ENCODE assay signal across 8 cellular contexts in genomic region chr16:31713071-31713944, GRCh38.
DNase-seq lines count a peak whose midpoint lies in the region; ATAC-seq and TF ChIP-seq lines count a peak whose summit lies in the region.

No MANE protein-coding gene starts in this region.

- TF ChIP-seq RAD21 in SK-N-SH (IDR thresholded peaks at IDR 0.05; ENCODE audit: low read length) = no peak

- H3K9me3 ChIP-seq in SK-N-SH = no peaks in the 10 kb centered on the region
- no peaks in the 10 kb centered on the region for H3K9me3 ChIP-seq in testis

- 1% methylated on average over 36 of the region's 59 CpGs for whole genome bisulfite sequencing in SK-N-SH (ENCODE audit: low lambda C conversion rate)
- 0 to 1% methylated on average over 14 to 59 of the region's 59 CpGs for WGBS in testis, 2 donors

- POLR2A ChIA-PET in SK-N-SH (lab: Yijun Ruan, JAX) = interaction anchor here (0.9 to 2.9 kb wide), 9 partner anchors 9 to 596 kb away, joined by 3 to 25 read pairs (median 5); partner anchors contain the start of genes ARMC5, KAT8, RUSF1 and ZNF267

- H3K9me2 ChIP-seq in SK-N-SH = no peaks in the 10 kb centered on the region

- H3K4me1 ChIP-seq in SK-N-SH (ENCODE audit: control insufficient read depth in 1 of 2, insufficient read depth in 2 of 2, low read depth in 1 of 2, low read length in 1 of 2) (peaks cover 0 to 22% of the 10 kb centered on the region in 2 experiments; a peak in 2 of 4 replicates), testis (peaks cover 8% of the 10 kb centered on the region)

- peak overlapping the region; percentile 80 for H3K4me2 ChIP-seq in SK-N-SH

- no peaks in the 10 kb centered on the region for H3K9me3 Mint-ChIP-seq in activated naive CD4-positive, alpha-beta T cell treated with anti-CD3 and anti-CD28 coated beads, Interleukin-2, amount 50 U/mL, for 72 hours

- intact Hi-C loops in testis (cut with DNase I; ENCODE audit: low total_unique reads) = no loop called here

- no peaks in the 10 kb centered on the region for H3K27me3 ChIP-seq in SK-N-SH (ENCODE audit: insufficient read depth)
- no peaks in the 10 kb centered on the region for H3K27me3 ChIP-seq in testis

- CTCF ChIA-PET in SK-N-SH (lab: Yijun Ruan, JAX) = interaction anchor here (1.2 to 6.5 kb wide), 6 partner anchors 9 to 255 kb away, joined by 3 to 30 read pairs (median 7); no protein-coding TSS in a partner anchor

- TF ChIP-seq CTCF in NB4 (IDR thresholded peaks at IDR 0.05; ENCODE audit: low read depth, low read length) = no peak
- TF ChIP-seq CTCF in SK-N-SH (IDR thresholded peaks at IDR 0.05) = no peak
- TF ChIP-seq CTCF in testis (IDR thresholded peaks at IDR 0.05) = no peak

- peaks cover 0 to 3% of the 10 kb centered on the region in 2 experiments for H3K36me3 ChIP-seq in SK-N-SH (replicated peaks in 1 of 2; ENCODE audit: control insufficient read depth in 1 of 2, insufficient read depth in 2 of 2, low read length in 1 of 2)
- no peaks in the 10 kb centered on the region for H3K36me3 ChIP-seq in testis (ENCODE audit: low read depth, missing control alignments)

- H3K79me2 ChIP-seq in SK-N-SH (ENCODE audit: insufficient read depth) = peaks cover 42% of the 10 kb centered on the region

- H3K9ac ChIP-seq in SK-N-SH = peak overlapping the region; percentile 99

- H3K27ac ChIP-seq in SK-N-SH (ENCODE audit: low read depth in 2 of 2, low read length in 1 of 2) (peak overlapping the region; percentile 98), testis (peak overlapping the region; percentile 76 to 93)

- H4K20me1 ChIP-seq in SK-N-SH (ENCODE audit: insufficient read depth) = no peaks in the 10 kb centered on the region

- TF ChIP-seq EP300 in SK-N-SH (IDR thresholded peaks at IDR 0.05; ENCODE audit: borderline replicate concordance in 1 of 2, low read depth in 1 of 2, low read length in 1 of 2) = no peak

- ATAC-seq in HG02571 (IDR thresholded peaks at IDR 0.05; ENCODE audit: unreplicated experiment) = peak; percentile 90
- peak; percentile 84 to 88 for ATAC-seq in activated naive CD4-positive, alpha-beta T cell treated with anti-CD3 and anti-CD28 coated beads, Interleukin-2, amount 50 U/mL, for 72 hours

- peak overlapping the region; percentile 98 for H2AFZ ChIP-seq in SK-N-SH (ENCODE audit: low read depth)

- peak overlapping the region; percentile 100 for H3K27ac Mint-ChIP-seq in activated naive CD4-positive, alpha-beta T cell treated with anti-CD3 and anti-CD28 coated beads, Interleukin-2, amount 50 U/mL, for 72 hours

- H3K4me3 ChIP-seq in GM08714 (ENCODE audit: low read length) (peak overlapping the region; percentile 96), NB4 (ENCODE audit: low read depth, low read length) (peak overlapping the region; percentile 91), SK-N-SH (ENCODE audit: low read depth in 2 of 2, low read length in 1 of 2) (peak overlapping the region; percentile 91 to 100), testis (peak overlapping the region; percentile 85 to 100)

- TF ChIP-seq POLR2A in NB4 (IDR thresholded peaks at IDR 0.05; ENCODE audit: extremely low read depth, insufficient read length) (peak; percentile 94), testis (IDR thresholded peaks at IDR 0.05) (no peak)

- peaks cover 32 to 60% of the 10 kb centered on the region in 2 donors for H3K36me3 Mint-ChIP-seq in activated naive CD4-positive, alpha-beta T cell treated with anti-CD3 and anti-CD28 coated beads, Interleukin-2, amount 50 U/mL, for 72 hours

- DNase-seq in NB4 (ENCODE audit: low read depth) = peak; percentile 94
- peak; percentile 92 for DNase-seq in SK-N-SH
- peak; percentile 87 to 88 for DNase-seq in activated naive CD4-positive, alpha-beta T cell treated with anti-CD3 and anti-CD28 coated beads, Interleukin-2, amount 50 U/mL, for 72 hours (ENCODE audit: low spot score in 2 of 2)
- peak; percentile 91 for DNase-seq in glomerular visceral epithelial cell (ENCODE audit: extremely low spot score)
- peak; percentile 91 for DNase-seq in occipital lobe (lab: John Stamatoyannopoulos, UW)
- peak; percentile 97 for DNase-seq in testis

- peaks cover 5% of the 10 kb centered on the region for H3F3A ChIP-seq in SK-N-SH (replicated peaks; ENCODE audit: insufficient read depth)

TF ChIP-seq in SK-N-SH, 30 proteins besides CTCF, POLR2A, EP300 and RAD21:
- 0 out of 2 replicates have a peak, but pooled peaks have one; percentile 57 for TF ChIP-seq REST (IDR thresholded peaks at IDR 0.05; ENCODE audit: low read depth, low read length)
- peak; percentile 11 for TF ChIP-seq CHD2 (IDR thresholded peaks at IDR 0.05; ENCODE audit: low read length, partially characterized antibody)
- TF ChIP-seq TAF1 (IDR thresholded peaks at IDR 0.05; ENCODE audit: borderline replicate concordance, low read depth, low read length) = peak; percentile 98
- peak; percentile 89 for TF ChIP-seq YY1 (IDR thresholded peaks at IDR 0.05; ENCODE audit: low read depth)
- peak; percentile 82 for TF ChIP-seq RFX5 (IDR thresholded peaks at IDR 0.05; ENCODE audit: low read length)
- no peak for TF ChIP-seq SMC3 (IDR thresholded peaks at IDR 0.05; ENCODE audit: low read depth, low read length)
- TF ChIP-seq GABPA (IDR thresholded peaks at IDR 0.05; ENCODE audit: low read depth) = peak; percentile 48
- peak; percentile 54; the same call in 1 of the 2 replicates for TF ChIP-seq IRF3 (IDR thresholded peaks at IDR 0.05; ENCODE audit: low read depth, low read length)
- TF ChIP-seq POLR2AphosphoS5 (IDR thresholded peaks at IDR 0.05; ENCODE audit: low read depth, low read length) = peak; percentile 98
- 0 out of 2 replicates have a peak, but pooled peaks have one; percentile 33 for TF ChIP-seq SIN3A (IDR thresholded peaks at IDR 0.05; ENCODE audit: borderline replicate concordance, low read depth, low read length)
- TF ChIP-seq USF1 (IDR thresholded peaks at IDR 0.05; ENCODE audit: borderline replicate concordance, low read depth) = no peak
- 0 out of 2 replicates have a peak, but pooled peaks have one; percentile 13 for TF ChIP-seq MXI1 (IDR thresholded peaks at IDR 0.05; ENCODE audit: low read depth, low read length)
- no peak for TF ChIP-seq FOSL2 (IDR thresholded peaks at IDR 0.05; ENCODE audit: borderline replicate concordance, low read depth)
- TF ChIP-seq ZBTB33 (IDR thresholded peaks at IDR 0.05; ENCODE audit: borderline replicate concordance, low read depth) = no peak
- peak; percentile 93 for TF ChIP-seq ELF1 (IDR thresholded peaks at IDR 0.05)

Comparison
In these comparisons a context has a peak if more than half of its experiments do, and no peak if none do; other contexts are left out.
1. Peak in every context shown above with its lines: DNase-seq, ATAC-seq, H3K4me3 ChIP-seq and H3K27ac ChIP-seq.